ENCODE assay signal across 1 cellular context in the genomic region with DNA sequence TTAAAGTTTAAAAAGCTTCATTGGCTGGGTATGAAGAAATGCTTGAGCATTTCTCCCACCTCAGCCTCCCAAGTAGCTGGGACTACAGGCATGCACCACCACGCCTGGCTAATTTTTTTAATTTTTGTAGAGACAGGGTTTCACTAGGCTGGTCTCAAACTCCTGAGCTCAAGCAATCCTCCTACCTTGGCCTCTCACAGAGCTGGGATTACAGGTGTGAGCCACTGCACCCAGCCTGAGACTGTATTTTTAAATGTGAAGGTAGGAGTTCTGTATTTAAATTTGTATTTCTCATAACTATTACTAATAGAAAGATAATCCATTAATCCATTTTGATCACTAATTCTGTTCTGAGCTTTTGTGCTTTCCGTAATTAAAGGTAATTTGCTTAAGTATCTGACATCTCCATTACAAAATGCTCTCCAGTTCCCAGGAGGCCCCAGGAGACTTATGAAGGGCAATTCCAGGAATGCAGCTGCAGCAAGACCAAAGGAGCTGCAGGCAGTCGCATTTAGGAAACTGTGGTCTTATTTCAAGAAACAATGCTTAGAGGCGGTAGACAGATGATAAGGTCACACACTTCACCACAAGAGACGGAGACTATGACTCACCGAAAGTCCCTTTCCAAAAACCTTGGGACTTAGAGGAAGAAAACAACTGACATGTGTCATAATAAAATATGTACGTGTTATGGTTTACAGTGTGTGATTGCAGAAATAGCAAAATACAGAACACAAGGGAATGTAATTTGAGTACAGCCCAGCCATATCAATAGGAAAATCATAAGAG.
TF ChIP-seq lines count a peak whose summit lies in the region.

No MANE protein-coding gene starts in this region.

TF ChIP-seq in K562, 482 proteins besides CTCF, POLR2A, EP300 and RAD21 (continued from another document and continues in another):
- TF ChIP-seq, protein P1, sequence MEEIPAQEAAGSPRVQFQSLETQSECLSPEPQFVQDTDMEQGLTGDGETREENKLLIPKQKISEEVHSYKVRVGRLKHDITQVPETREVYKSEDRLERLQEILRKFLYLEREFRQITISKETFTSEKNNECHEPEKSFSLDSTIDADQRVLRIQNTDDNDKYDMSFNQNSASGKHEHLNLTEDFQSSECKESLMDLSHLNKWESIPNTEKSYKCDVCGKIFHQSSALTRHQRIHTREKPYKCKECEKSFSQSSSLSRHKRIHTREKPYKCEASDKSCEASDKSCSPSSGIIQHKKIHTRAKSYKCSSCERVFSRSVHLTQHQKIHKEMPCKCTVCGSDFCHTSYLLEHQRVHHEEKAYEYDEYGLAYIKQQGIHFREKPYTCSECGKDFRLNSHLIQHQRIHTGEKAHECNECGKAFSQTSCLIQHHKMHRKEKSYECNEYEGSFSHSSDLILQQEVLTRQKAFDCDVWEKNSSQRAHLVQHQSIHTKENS (CRISPR knock-in tag; IDR thresholded peaks at IDR 0.05), result no peak
- TF ChIP-seq COPS2 (conservative IDR thresholded peaks at IDR 0.05), result no peak
- TF ChIP-seq WHSC1 (IDR thresholded peaks at IDR 0.05; ENCODE audit: low read length), result no peak
- TF ChIP-seq HDAC2 (IDR thresholded peaks at IDR 0.05), result peak; percentile 53; the same call in 1 of the 2 replicates
- no peak for TF ChIP-seq GATA2 (CRISPR knock-in tag; IDR thresholded peaks at IDR 0.05)
- no peak for TF ChIP-seq PTBP1 (IDR thresholded peaks at IDR 0.05; ENCODE audit: low read depth, low read length)
- 0 out of 2 replicates have a peak, but pooled peaks have one; percentile 59 for TF ChIP-seq ZNF766 (CRISPR knock-in tag; conservative IDR thresholded peaks at IDR 0.05)
- TF ChIP-seq ZNF77 (CRISPR knock-in tag; IDR thresholded peaks at IDR 0.05), result no peak
- TF ChIP-seq RBBP5 (IDR thresholded peaks at IDR 0.05; ENCODE audit: borderline replicate concordance, insufficient read depth, low read length, poor library complexity, severe bottlenecking), result no peak
- no peak; the same call in 1 of the 2 replicates for TF ChIP-seq ZNF134 (CRISPR knock-in tag; conservative IDR thresholded peaks at IDR 0.05)
- TF ChIP-seq, protein P2, sequence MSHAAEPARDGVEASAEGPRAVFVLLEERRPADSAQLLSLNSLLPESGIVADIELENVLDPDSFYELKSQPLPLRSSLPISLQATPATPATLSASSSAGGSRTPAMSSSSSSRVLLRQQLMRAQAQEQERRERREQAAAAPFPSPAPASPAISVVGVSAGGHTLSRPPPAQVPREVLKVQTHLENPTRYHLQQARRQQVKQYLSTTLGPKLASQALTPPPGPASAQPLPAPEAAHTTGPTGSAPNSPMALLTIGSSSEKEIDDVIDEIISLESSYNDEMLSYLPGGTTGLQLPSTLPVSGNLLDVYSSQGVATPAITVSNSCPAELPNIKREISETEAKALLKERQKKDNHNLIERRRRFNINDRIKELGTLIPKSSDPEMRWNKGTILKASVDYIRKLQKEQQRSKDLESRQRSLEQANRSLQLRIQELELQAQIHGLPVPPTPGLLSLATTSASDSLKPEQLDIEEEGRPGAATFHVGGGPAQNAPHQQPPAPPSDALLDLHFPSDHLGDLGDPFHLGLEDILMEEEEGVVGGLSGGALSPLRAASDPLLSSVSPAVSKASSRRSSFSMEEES (CRISPR knock-in tag; IDR thresholded peaks at IDR 0.05), result no peak
- TF ChIP-seq SAP30 (IDR thresholded peaks at IDR 0.05; ENCODE audit: borderline replicate concordance, insufficient read depth, low read depth, low read length, poor library complexity, severe bottlenecking), result no peak
- no peak for TF ChIP-seq RHOXF2B (CRISPR knock-in tag; conservative IDR thresholded peaks at IDR 0.05)
- no peak for TF ChIP-seq NFYB (IDR thresholded peaks at IDR 0.05; ENCODE audit: extremely low read depth, insufficient read length)
- TF ChIP-seq CREBBP (IDR thresholded peaks at IDR 0.05; ENCODE audit: low read depth, low read length), result no peak
- no peak for TF ChIP-seq CAMTA2 (CRISPR knock-in tag; conservative IDR thresholded peaks at IDR 0.05)
- no peak for TF ChIP-seq CHD2 (IDR thresholded peaks at IDR 0.05; ENCODE audit: low read depth, low read length)
- TF ChIP-seq ZNF444 (CRISPR knock-in tag; IDR thresholded peaks at IDR 0.05), result no peak
- peak; percentile 96 for TF ChIP-seq SMARCC2 (IDR thresholded peaks at IDR 0.05; ENCODE audit: low read depth)
- TF ChIP-seq, protein P3, sequence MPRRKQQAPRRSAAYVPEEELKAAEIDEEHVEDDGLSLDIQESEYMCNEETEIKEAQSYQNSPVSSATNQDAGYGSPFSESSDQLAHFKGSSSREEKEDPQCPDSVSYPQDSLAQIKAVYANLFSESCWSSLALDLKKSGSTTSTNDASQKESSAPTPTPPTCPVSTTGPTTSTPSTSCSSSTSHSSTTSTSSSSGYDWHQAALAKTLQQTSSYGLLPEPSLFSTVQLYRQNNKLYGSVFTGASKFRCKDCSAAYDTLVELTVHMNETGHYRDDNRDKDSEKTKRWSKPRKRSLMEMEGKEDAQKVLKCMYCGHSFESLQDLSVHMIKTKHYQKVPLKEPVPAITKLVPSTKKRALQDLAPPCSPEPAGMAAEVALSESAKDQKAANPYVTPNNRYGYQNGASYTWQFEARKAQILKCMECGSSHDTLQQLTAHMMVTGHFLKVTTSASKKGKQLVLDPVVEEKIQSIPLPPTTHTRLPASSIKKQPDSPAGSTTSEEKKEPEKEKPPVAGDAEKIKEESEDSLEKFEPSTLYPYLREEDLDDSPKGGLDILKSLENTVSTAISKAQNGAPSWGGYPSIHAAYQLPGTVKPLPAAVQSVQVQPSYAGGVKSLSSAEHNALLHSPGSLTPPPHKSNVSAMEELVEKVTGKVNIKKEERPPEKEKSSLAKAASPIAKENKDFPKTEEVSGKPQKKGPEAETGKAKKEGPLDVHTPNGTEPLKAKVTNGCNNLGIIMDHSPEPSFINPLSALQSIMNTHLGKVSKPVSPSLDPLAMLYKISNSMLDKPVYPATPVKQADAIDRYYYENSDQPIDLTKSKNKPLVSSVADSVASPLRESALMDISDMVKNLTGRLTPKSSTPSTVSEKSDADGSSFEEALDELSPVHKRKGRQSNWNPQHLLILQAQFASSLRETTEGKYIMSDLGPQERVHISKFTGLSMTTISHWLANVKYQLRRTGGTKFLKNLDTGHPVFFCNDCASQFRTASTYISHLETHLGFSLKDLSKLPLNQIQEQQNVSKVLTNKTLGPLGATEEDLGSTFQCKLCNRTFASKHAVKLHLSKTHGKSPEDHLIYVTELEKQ (CRISPR knock-in tag; IDR thresholded peaks at IDR 0.05), result peak; percentile 54; the same call in 1 of the 2 replicates
- TF ChIP-seq, protein P4, sequence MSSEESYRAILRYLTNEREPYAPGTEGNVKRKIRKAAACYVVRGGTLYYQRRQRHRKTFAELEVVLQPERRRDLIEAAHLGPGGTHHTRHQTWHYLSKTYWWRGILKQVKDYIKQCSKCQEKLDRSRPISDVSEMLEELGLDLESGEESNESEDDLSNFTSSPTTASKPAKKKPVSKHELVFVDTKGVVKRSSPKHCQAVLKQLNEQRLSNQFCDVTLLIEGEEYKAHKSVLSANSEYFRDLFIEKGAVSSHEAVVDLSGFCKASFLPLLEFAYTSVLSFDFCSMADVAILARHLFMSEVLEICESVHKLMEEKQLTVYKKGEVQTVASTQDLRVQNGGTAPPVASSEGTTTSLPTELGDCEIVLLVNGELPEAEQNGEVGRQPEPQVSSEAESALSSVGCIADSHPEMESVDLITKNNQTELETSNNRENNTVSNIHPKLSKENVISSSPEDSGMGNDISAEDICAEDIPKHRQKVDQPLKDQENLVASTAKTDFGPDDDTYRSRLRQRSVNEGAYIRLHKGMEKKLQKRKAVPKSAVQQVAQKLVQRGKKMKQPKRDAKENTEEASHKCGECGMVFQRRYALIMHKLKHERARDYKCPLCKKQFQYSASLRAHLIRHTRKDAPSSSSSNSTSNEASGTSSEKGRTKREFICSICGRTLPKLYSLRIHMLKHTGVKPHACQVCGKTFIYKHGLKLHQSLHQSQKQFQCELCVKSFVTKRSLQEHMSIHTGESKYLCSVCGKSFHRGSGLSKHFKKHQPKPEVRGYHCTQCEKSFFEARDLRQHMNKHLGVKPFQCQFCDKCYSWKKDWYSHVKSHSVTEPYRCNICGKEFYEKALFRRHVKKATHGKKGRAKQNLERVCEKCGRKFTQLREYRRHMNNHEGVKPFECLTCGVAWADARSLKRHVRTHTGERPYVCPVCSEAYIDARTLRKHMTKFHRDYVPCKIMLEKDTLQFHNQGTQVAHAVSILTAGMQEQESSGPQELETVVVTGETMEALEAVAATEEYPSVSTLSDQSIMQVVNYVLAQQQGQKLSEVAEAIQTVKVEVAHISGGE (CRISPR knock-in tag; IDR thresholded peaks at IDR 0.05), result peak in 1 of 3 experiments; percentile 21; a peak in 1 of 6 replicates
- no peak for TF ChIP-seq PRPF4 (IDR thresholded peaks at IDR 0.05; ENCODE audit: insufficient read depth, low read depth, low read length, poor library complexity, severe bottlenecking)
- no peak for TF ChIP-seq ZC3H8 (IDR thresholded peaks at IDR 0.05)
- TF ChIP-seq ZNF212 (CRISPR knock-in tag; IDR thresholded peaks at IDR 0.05), result no peak
- no peak for TF ChIP-seq ESRRB (CRISPR knock-in tag; IDR thresholded peaks at IDR 0.05; ENCODE audit: borderline replicate concordance)
- TF ChIP-seq HNRNPK (IDR thresholded peaks at IDR 0.05; ENCODE audit: low read depth, low read length, poor library complexity, severe bottlenecking), result no peak
- TF ChIP-seq, protein P5, sequence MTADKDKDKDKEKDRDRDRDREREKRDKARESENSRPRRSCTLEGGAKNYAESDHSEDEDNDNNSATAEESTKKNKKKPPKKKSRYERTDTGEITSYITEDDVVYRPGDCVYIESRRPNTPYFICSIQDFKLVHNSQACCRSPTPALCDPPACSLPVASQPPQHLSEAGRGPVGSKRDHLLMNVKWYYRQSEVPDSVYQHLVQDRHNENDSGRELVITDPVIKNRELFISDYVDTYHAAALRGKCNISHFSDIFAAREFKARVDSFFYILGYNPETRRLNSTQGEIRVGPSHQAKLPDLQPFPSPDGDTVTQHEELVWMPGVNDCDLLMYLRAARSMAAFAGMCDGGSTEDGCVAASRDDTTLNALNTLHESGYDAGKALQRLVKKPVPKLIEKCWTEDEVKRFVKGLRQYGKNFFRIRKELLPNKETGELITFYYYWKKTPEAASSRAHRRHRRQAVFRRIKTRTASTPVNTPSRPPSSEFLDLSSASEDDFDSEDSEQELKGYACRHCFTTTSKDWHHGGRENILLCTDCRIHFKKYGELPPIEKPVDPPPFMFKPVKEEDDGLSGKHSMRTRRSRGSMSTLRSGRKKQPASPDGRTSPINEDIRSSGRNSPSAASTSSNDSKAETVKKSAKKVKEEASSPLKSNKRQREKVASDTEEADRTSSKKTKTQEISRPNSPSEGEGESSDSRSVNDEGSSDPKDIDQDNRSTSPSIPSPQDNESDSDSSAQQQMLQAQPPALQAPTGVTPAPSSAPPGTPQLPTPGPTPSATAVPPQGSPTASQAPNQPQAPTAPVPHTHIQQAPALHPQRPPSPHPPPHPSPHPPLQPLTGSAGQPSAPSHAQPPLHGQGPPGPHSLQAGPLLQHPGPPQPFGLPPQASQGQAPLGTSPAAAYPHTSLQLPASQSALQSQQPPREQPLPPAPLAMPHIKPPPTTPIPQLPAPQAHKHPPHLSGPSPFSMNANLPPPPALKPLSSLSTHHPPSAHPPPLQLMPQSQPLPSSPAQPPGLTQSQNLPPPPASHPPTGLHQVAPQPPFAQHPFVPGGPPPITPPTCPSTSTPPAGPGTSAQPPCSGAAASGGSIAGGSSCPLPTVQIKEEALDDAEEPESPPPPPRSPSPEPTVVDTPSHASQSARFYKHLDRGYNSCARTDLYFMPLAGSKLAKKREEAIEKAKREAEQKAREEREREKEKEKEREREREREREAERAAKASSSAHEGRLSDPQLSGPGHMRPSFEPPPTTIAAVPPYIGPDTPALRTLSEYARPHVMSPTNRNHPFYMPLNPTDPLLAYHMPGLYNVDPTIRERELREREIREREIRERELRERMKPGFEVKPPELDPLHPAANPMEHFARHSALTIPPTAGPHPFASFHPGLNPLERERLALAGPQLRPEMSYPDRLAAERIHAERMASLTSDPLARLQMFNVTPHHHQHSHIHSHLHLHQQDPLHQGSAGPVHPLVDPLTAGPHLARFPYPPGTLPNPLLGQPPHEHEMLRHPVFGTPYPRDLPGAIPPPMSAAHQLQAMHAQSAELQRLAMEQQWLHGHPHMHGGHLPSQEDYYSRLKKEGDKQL (CRISPR knock-in tag; IDR thresholded peaks at IDR 0.05; ENCODE audit: borderline replicate concordance), result no peak
- TF ChIP-seq, protein P6, sequence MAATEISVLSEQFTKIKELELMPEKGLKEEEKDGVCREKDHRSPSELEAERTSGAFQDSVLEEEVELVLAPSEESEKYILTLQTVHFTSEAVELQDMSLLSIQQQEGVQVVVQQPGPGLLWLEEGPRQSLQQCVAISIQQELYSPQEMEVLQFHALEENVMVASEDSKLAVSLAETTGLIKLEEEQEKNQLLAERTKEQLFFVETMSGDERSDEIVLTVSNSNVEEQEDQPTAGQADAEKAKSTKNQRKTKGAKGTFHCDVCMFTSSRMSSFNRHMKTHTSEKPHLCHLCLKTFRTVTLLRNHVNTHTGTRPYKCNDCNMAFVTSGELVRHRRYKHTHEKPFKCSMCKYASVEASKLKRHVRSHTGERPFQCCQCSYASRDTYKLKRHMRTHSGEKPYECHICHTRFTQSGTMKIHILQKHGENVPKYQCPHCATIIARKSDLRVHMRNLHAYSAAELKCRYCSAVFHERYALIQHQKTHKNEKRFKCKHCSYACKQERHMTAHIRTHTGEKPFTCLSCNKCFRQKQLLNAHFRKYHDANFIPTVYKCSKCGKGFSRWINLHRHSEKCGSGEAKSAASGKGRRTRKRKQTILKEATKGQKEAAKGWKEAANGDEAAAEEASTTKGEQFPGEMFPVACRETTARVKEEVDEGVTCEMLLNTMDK (IDR thresholded peaks at IDR 0.05; ENCODE audit: borderline replicate concordance, insufficient read depth, low read depth, low read length, poor library complexity, severe bottlenecking), result no peak
- no peak for TF ChIP-seq CEBPG (CRISPR knock-in tag; IDR thresholded peaks at IDR 0.05)
- TF ChIP-seq CEBPG (tag; conservative IDR thresholded peaks at IDR 0.05 in 1 of 2, IDR thresholded peaks at IDR 0.05 in 1 of 2), result peak; percentile 19 to 37; a peak in 3 of 4 replicates
- TF ChIP-seq SAFB2 (IDR thresholded peaks at IDR 0.05; ENCODE audit: borderline replicate concordance, low read depth, low read length, severe bottlenecking), result no peak
- TF ChIP-seq CREM (IDR thresholded peaks at IDR 0.05; ENCODE audit: low read depth), result peak; percentile 71; the same call in 1 of the 2 replicates
- TF ChIP-seq ZNF347 (CRISPR knock-in tag; IDR thresholded peaks at IDR 0.05; ENCODE audit: low read depth), result no peak
- TF ChIP-seq ZBTB7A (IDR thresholded peaks at IDR 0.05; ENCODE audit: borderline replicate concordance, control insufficient read depth, low read depth, low read length), result no peak
- TF ChIP-seq MYBL2 (IDR thresholded peaks at IDR 0.05; ENCODE audit: low read depth), result no peak; the same call in 1 of the 2 replicates
- no peak for TF ChIP-seq MYBL2 (CRISPR knock-in tag; IDR thresholded peaks at IDR 0.05; ENCODE audit: borderline replicate concordance)
- TF ChIP-seq DIDO1 (tag; IDR thresholded peaks at IDR 0.05; ENCODE audit: low read depth), result 0 out of 2 replicates have a peak, but pooled peaks have one; percentile 35
- TF ChIP-seq, protein P7, sequence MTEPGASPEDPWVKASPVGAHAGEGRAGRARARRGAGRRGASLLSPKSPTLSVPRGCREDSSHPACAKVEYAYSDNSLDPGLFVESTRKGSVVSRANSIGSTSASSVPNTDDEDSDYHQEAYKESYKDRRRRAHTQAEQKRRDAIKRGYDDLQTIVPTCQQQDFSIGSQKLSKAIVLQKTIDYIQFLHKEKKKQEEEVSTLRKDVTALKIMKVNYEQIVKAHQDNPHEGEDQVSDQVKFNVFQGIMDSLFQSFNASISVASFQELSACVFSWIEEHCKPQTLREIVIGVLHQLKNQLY (CRISPR knock-in tag; conservative IDR thresholded peaks at IDR 0.05), result no peak
- no peak for TF ChIP-seq POLR2H (tag; IDR thresholded peaks at IDR 0.05; ENCODE audit: low read depth)
